19 cellular contexts compared by ENCODE assay signal in the genomic region with DNA sequence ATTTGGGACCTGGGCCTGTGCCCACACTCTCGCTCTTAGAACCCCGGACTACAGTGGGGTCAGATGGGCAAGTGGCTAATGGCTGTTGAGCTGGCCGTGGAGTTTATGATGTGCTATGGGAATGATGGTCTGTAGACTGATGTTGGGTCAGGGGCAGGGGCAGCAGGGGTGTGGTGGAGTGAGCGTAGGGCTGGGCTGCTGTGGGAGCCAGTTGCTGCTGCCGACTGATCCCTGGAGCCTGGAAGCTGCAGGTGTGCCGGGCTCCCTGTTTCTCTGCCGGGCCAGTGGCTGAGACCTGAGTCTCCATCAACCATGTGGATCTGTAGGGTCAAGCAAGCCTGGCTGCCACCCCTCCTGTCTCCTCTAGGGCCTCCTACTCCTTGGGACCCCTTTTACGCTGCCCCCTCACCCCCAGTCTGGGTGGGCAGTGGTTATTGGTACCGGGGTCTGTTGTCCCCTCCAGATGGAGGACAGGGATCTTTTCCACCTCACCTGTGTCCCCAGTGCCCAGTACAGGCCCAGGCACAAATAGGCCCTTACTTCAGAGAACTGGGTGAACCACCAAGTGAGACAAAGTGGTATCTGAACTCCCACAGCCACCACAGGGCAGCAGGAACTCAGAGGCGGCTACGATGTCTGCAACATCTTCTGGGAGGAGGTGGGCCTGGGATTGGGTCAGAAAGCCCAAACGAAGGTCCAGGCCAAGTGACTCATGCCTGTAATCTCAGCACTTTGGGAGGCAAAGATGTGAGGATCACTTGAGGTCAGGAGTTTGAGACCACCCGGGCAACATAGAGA. TPM values are rescaled to one million over a fixed set of nuclear protein-coding genes. Genes with fewer than 3 reads are reported as not detected.
A peak's percentile ranks its signal among the peaks of the same experiment; 100 is the strongest.
DNase-seq lines count a peak whose midpoint lies in the region; ATAC-seq and TF ChIP-seq lines count a peak whose summit lies in the region.
"Had no signal": no experiment of that assay in that cellular context is flagged by ENCODE, and none has a peak within 500 bp of the region (broad histone marks: within the 10 kb centered on the region; RNA-seq: fewer than 3 reads in every experiment).

No MANE protein-coding gene starts in this region.

- no peak overlapping the region for H3K4me3 ChIP-seq in endodermal cell (ENCODE audit: low read length)
- H3K4me3 ChIP-seq in lower lobe of right lung = no peak overlapping the region
- H3K4me3 ChIP-seq in stomach = no peak overlapping the region
- H3K4me3 ChIP-seq: breast epithelium, Peyer's patch had no signal

- no peak overlapping the region for H3K9ac ChIP-seq in endodermal cell (ENCODE audit: extremely low read depth, low read length, poor library complexity, severe bottlenecking)

- CTCF ChIA-PET in activated CD4-positive, alpha-beta T cell treated with anti-CD3 and anti-CD28 coated beads for 36 hours (lab: Charles Lee) = interaction anchor here (0.6 to 1.0 kb wide), 3 partner anchors 9 to 14 kb away, joined by 3 read pairs; no protein-coding TSS in a partner anchor

- no peaks in the 10 kb centered on the region for H3K9me3 Mint-ChIP-seq in activated CD4-positive, alpha-beta T cell treated with anti-CD3 and anti-CD28 coated beads for 36 hours (ENCODE audit: low read depth)
- H3K9me3 Mint-ChIP-seq in endodermal cell = no peaks in the 10 kb centered on the region
- H3K9me3 Mint-ChIP-seq: activated B cell treated with CpG ODN at 0.5 μM for 24 hours; dendritic cell treated with granulocyte-macrophage colony-stimulating factor and Interleukin-4, amounts not matched to agents 40 ng/mL and 50 ng/mL, for 4 days had no signal

- H3K9me3 ChIP-seq in endodermal cell (ENCODE audit: control insufficient read depth, low read length) (no peaks in the 10 kb centered on the region), lower lobe of right lung (no peaks in the 10 kb centered on the region), stomach (no peaks in the 10 kb centered on the region)
- H3K9me3 ChIP-seq: breast epithelium, Peyer's patch had no signal

- H3K27ac ChIP-seq in endodermal cell (ENCODE audit: low read depth, low read length) = no peak overlapping the region
- no peak overlapping the region for H3K27ac ChIP-seq in lower lobe of right lung
- H3K27ac ChIP-seq in stomach = peak overlapping the region in 1 of 5 donors; percentile 55
- H3K27ac ChIP-seq: epithelial cell of prostate, Peyer's patch had no signal

- H3K36me3 Mint-ChIP-seq in activated CD4-positive, alpha-beta T cell treated with anti-CD3 and anti-CD28 coated beads for 36 hours (ENCODE audit: low read depth) = no peaks in the 10 kb centered on the region
- no peaks in the 10 kb centered on the region for H3K36me3 Mint-ChIP-seq in endodermal cell (ENCODE audit: low read depth)

- in situ Hi-C loops in KBM-7 (cut with MboI; ENCODE audit: low pct_unique_long_range_greater_than_20kb, low sequenced_read_pairs) = no loop called here

- peaks cover 4% of the 10 kb centered on the region for H3K4me1 Mint-ChIP-seq in activated CD4-positive, alpha-beta T cell treated with anti-CD3 and anti-CD28 coated beads for 36 hours
- H3K4me1 Mint-ChIP-seq in endodermal cell = peaks cover 5% of the 10 kb centered on the region

- no peak for ATAC-seq in activated CD4-positive, alpha-beta T cell treated with anti-CD3 and anti-CD28 coated beads for 36 hours
- peak in 1 of 2 donors; percentile 5 for ATAC-seq in lower lobe of right lung

- TF ChIP-seq EP300 in stomach (IDR thresholded peaks at IDR 0.05) = no peak

- TF ChIP-seq CTCF in endodermal cell (conservative IDR thresholded peaks at IDR 0.05) (no peak), lower lobe of right lung (IDR thresholded peaks at IDR 0.05) (no peak), stomach (IDR thresholded peaks at IDR 0.05) (no peak)

- no peak overlapping the region for H3K27ac Mint-ChIP-seq in activated CD4-positive, alpha-beta T cell treated with anti-CD3 and anti-CD28 coated beads for 36 hours
- no peak overlapping the region for H3K27ac Mint-ChIP-seq in endodermal cell
- H3K27ac Mint-ChIP-seq: activated B cell treated with CpG ODN at 0.5 μM for 24 hours; dendritic cell treated with granulocyte-macrophage colony-stimulating factor and Interleukin-4, amounts not matched to agents 40 ng/mL and 50 ng/mL, for 4 days had no signal

- intact Hi-C loops in activated CD4-positive, alpha-beta T cell treated with anti-CD3 and anti-CD28 coated beads for 36 hours (cut with DNase I, micrococcal nuclease) = loop anchor here in 1 of 2 experiments (10.0 kb wide), 1 partner anchor 118 kb away; no protein-coding TSS in a partner anchor
- intact Hi-C loops in lower lobe of right lung (cut with DNase I) (no loop called here), stomach (cut with DNase I; ENCODE audit: low total_unique reads) (no loop called here)

- POLR2A ChIA-PET in activated CD4-positive, alpha-beta T cell treated with anti-CD3 and anti-CD28 coated beads for 36 hours (lab: Charles Lee) = no interaction called here

- no peak overlapping the region for H3K4me3 Mint-ChIP-seq in activated CD4-positive, alpha-beta T cell treated with anti-CD3 and anti-CD28 coated beads for 36 hours
- no peak overlapping the region for H3K4me3 Mint-ChIP-seq in endodermal cell
- H3K4me3 Mint-ChIP-seq: activated B cell treated with CpG ODN at 0.5 μM for 24 hours; dendritic cell treated with granulocyte-macrophage colony-stimulating factor and Interleukin-4, amounts not matched to agents 40 ng/mL and 50 ng/mL, for 4 days had no signal

- H3K36me3 ChIP-seq in endodermal cell (ENCODE audit: control insufficient read depth, insufficient read depth, low read length) (no peaks in the 10 kb centered on the region), lower lobe of right lung (peaks cover 5% of the 10 kb centered on the region), stomach (peaks cover 0 to 21% (median 13%) of the 10 kb centered on the region in 4 donors)
- H3K36me3 ChIP-seq: breast epithelium, Peyer's patch had no signal

- WGBS in endodermal cell (ENCODE audit: insufficient coverage in 1 of 2, insufficient read length in 1 of 2), 2 experiments = 86 to 93% methylated on average over 4 to 13 of the region's 13 CpGs
- 77 to 85% (median 82%) methylated on average over 12 to 13 of the region's 13 CpGs for WGBS in stomach, 5 donors

- peaks cover 21% of the 10 kb centered on the region for H3K27me3 Mint-ChIP-seq in activated CD4-positive, alpha-beta T cell treated with anti-CD3 and anti-CD28 coated beads for 36 hours
- H3K27me3 Mint-ChIP-seq in endodermal cell (ENCODE audit: insufficient read depth) = peaks cover 48% of the 10 kb centered on the region

- TF ChIP-seq POLR2A in stomach (IDR thresholded peaks at IDR 0.05) = no peak

- H3K4me1 ChIP-seq in endodermal cell (ENCODE audit: control insufficient read depth, insufficient read depth, low read length) = peaks cover 7% of the 10 kb centered on the region
- H3K4me1 ChIP-seq in lower lobe of right lung = peaks cover 9% of the 10 kb centered on the region
- H3K4me1 ChIP-seq in stomach = peaks cover 9 to 41% (median 23%) of the 10 kb centered on the region in 4 donors
- H3K4me1 ChIP-seq: breast epithelium had no signal

- H3K27me3 ChIP-seq in endodermal cell (ENCODE audit: control insufficient read depth, insufficient read depth, low read length, poor library complexity, severe bottlenecking) (peaks cover 61% of the 10 kb centered on the region), lower lobe of right lung (ENCODE audit: low read depth) (peaks cover 13% of the 10 kb centered on the region), stomach (peaks cover 0 to 16% (median 12%) of the 10 kb centered on the region in 3 donors)

- peak; percentile 5 for DNase-seq in activated CD4-positive, alpha-beta T cell treated with anti-CD3 and anti-CD28 coated beads for 1 hour
- no peak for DNase-seq in activated CD4-positive, alpha-beta T cell treated with anti-CD3 and anti-CD28 coated beads for 36 hours
- peak; percentile 39 for DNase-seq in endodermal cell
- peak; percentile 30 for DNase-seq in lower lobe of right lung
- DNase-seq in stomach = peak; percentile 11
- DNase-seq in KBM-7 = no peak
- DNase-seq in retina = no peak
- no peak for DNase-seq in iPS-NIHi11 (ENCODE audit: low spot score)
- DNase-seq: HCEC 1CT, NCI-H1092 treated with DMSO at 0.1 percent for 48 hours, NCI-H2081 treated with DMSO at 0.1 percent for 48 hours, NCI-H510A had no signal

RNA-seq across cellular contexts. Expression of gene PODN, which starts 5.1 kb away (rescaled TPM):
- not detected for total RNA-seq in activated CD4-positive, alpha-beta T cell treated with anti-CD3 and anti-CD28 coated beads for 36 hours
- 1 to 10 TPM; 3.0 to 3.6 TPM for total RNA-seq in endodermal cell
- 0.53 TPM for polyA plus RNA-seq in endodermal cell (2013, experiment 1 of 2)
- 0.70 TPM for polyA plus RNA-seq in endodermal cell (2013, experiment 2 of 2)
- 64.0 TPM for total RNA-seq in lower lobe of right lung
- total RNA-seq in stomach = 100 to 1,000 TPM in 3 of 5 donors, 10 to 100 TPM in 2; 19.8 to 356 (median 128) TPM
- polyA plus RNA-seq in stomach = 10 to 100 TPM in 1 of 3 donors, 1 to 10 TPM in 2; 8.3 to 18.4 (median 9.6) TPM
- total RNA-seq: A172, activated B cell treated with CpG ODN at 0.5 μM for 24 hours, LHCN-M2 had no signal

Comparison
In these comparisons a context has a peak if more than half of its experiments do, and no peak if none do; other contexts are left out.
1. DNase-seq: peak in activated CD4-positive, alpha-beta T cell treated with anti-CD3 and anti-CD28 coated beads for 1 hour (single experiment), endodermal cell (single experiment), lower lobe of right lung (single experiment) and stomach (single experiment); none in activated CD4-positive, alpha-beta T cell treated with anti-CD3 and anti-CD28 coated beads for 36 hours (single experiment), KBM-7 (single experiment), retina (single experiment) and iPS-NIHi11 (single experiment).
2. RNA of gene PODN, which starts 5.1 kb away (total RNA-seq): 19.8 to 356 TPM in stomach and 64.0 TPM in lower lobe of right lung (single experiment); 3.0 to 3.6 TPM in endodermal cell and not detected in activated CD4-positive, alpha-beta T cell treated with anti-CD3 and anti-CD28 coated beads for 36 hours; every median in the first group is over 4 times any median in the second.